Comparison of ENCODE assay signal across 1 cellular context in genomic region chr1:42873670-42874069, GRCh38.
TF ChIP-seq lines count a peak whose summit lies in the region.

No MANE protein-coding gene starts in this region.

TF ChIP-seq in K562, 482 proteins besides CTCF, POLR2A, EP300 and RAD21 (continued from another document):
- TF ChIP-seq SFPQ (IDR thresholded peaks at IDR 0.05; ENCODE audit: low read depth, low read length) (no peak), E4F1 (CRISPR knock-in tag; IDR thresholded peaks at IDR 0.05; ENCODE audit: borderline replicate concordance) (no peak), HDAC1 (IDR thresholded peaks at IDR 0.05) (peak in 1 of 2 experiments; percentile 70; a peak in 2 of 4 replicates), RCOR1 (IDR thresholded peaks at IDR 0.05; ENCODE audit: borderline replicate concordance in 1 of 2, low read depth in 2 of 2, low read length in 2 of 2) (peak in 1 of 2 experiments; percentile 80; a peak in 2 of 4 replicates), GTF2B (IDR thresholded peaks at IDR 0.05; ENCODE audit: extremely low read depth, insufficient read length) (no peak), CREB5 (CRISPR knock-in tag; IDR thresholded peaks at IDR 0.05) (no peak), USF2 (CRISPR knock-in tag; IDR thresholded peaks at IDR 0.05) (no peak), SRSF1 (IDR thresholded peaks at IDR 0.05; ENCODE audit: low read depth, low read length) (no peak), SMAD4 (CRISPR knock-in tag; conservative IDR thresholded peaks at IDR 0.05) (no peak), FOXA3 (CRISPR knock-in tag; conservative IDR thresholded peaks at IDR 0.05 in 1 of 2, IDR thresholded peaks at IDR 0.05 in 1 of 2) (peak in 1 of 2 experiments; percentile 40; a peak in 1 of 4 replicates), ATF3 (IDR thresholded peaks at IDR 0.05) (no peak), ATF3 (CRISPR knock-in tag; conservative IDR thresholded peaks at IDR 0.05) (no peak), DMBX1 (CRISPR knock-in tag; IDR thresholded peaks at IDR 0.05; ENCODE audit: borderline replicate concordance) (no peak), HLTF (IDR thresholded peaks at IDR 0.05) (no peak), VEZF1 (CRISPR knock-in tag; IDR thresholded peaks at IDR 0.05) (no peak), MTF1 (CRISPR knock-in tag; IDR thresholded peaks at IDR 0.05; ENCODE audit: borderline replicate concordance) (no peak), TRIM24 (IDR thresholded peaks at IDR 0.05) (peak; percentile 34 to 70; a peak in 3 of 4 replicates), MEIS2 (IDR thresholded peaks at IDR 0.05; ENCODE audit: partially characterized antibody) (no peak), SMAD3 (CRISPR knock-in tag; conservative IDR thresholded peaks at IDR 0.05) (no peak), KDM5B (IDR thresholded peaks at IDR 0.05; ENCODE audit: insufficient replicate concordance, low read depth, low read length) (no peak), NR2C1 (IDR thresholded peaks at IDR 0.05) (no peak), NR2C1 (tag; IDR thresholded peaks at IDR 0.05) (no peak), IRF9 (tag; IDR thresholded peaks at IDR 0.05) (no peak), MECOM (CRISPR knock-in tag; IDR thresholded peaks at IDR 0.05) (no peak), HSF4 (CRISPR knock-in tag; IDR thresholded peaks at IDR 0.05; ENCODE audit: borderline replicate concordance) (no peak), SMARCA4 (IDR thresholded peaks at IDR 0.05) (peak; percentile 64; the same call in 1 of the 2 replicates)
